Comparison of ENCODE assay signal across 11 cellular contexts in the genomic region with DNA sequence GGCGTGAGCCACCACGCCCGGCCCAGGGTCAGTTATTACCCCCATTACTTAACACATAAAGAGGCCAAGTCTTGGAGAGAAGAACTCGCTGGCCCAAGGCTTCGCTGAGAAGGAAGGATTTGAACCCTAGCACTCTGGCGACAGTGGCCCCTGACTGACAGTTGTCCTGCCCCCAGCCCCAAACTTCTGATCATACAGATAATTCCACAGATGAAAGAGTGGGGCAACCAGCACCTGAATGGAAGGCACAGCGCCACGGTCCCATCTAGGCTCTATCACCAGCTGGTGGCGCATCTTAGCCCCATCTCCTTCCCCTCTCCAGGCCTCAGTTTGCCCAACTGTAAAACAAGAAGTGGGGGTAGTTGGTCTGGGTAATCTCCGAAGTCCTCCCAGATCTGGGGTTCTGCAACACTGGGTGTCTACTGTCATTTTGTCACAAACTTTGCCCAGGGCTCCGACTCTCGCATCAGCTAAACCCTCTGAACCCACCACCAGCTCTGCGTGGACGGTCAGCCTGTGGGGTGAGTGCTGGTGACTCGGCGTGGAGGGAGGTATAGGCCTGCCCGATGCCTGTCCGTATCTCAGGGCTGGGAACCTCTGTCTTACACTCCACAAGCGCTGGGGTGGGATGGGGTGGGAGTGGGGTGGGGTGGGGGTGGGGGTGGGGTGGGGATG.
A peak's percentile ranks its signal among the peaks of the same experiment; 100 is the strongest.
DNase-seq lines count a peak whose midpoint lies in the region; ATAC-seq, FAIRE-seq and TF ChIP-seq lines count a peak whose summit lies in the region.
"Had no signal": no experiment of that assay in that cellular context is flagged by ENCODE, and none has a peak within 500 bp of the region (broad histone marks: within the 10 kb centered on the region; RNA-seq: fewer than 3 reads in every experiment).

No MANE protein-coding gene starts in this region.

- POLR2A ChIA-PET in CD4-positive, alpha-beta T cell (lab: Charles Lee) = no interaction called here

- H3K36me3 ChIP-seq in ascending aorta = no peaks in the 10 kb centered on the region
- H3K36me3 ChIP-seq in kidney (ENCODE audit: control insufficient read depth in 1 of 2, insufficient read depth in 2 of 2, low read length in 2 of 2) = no peaks in the 10 kb centered on the region

- ATAC-seq in CD4-positive, alpha-beta T cell (ENCODE audit: poor library complexity) = no peak
- no peak for ATAC-seq in omental fat pad (ENCODE audit: low FRiP score)
- no peak for ATAC-seq in GM18870 (IDR thresholded peaks at IDR 0.05; ENCODE audit: unreplicated experiment)
- ATAC-seq: body of pancreas had no signal

- CTCF ChIA-PET in CD4-positive, alpha-beta T cell (lab: Charles Lee) = interaction anchor here (1.5 kb wide), 1 partner anchor 269 kb away, joined by 4 read pairs; no protein-coding TSS in a partner anchor

- FAIRE-seq in kidney (lab: Jason Lieb, UNC) = no peak
- FAIRE-seq: TTC549 had no signal

- peaks cover 12 to 28% of the 10 kb centered on the region in 2 donors for H3K4me1 ChIP-seq in ascending aorta
- peaks cover 41 to 48% of the 10 kb centered on the region in 2 donors for H3K4me1 ChIP-seq in kidney (ENCODE audit: control insufficient read depth in 1 of 2, insufficient read depth in 1 of 2, low read depth in 1 of 2, low read length in 2 of 2)

- no peaks in the 10 kb centered on the region for H3K27me3 ChIP-seq in CD4-positive, alpha-beta T cell (ENCODE audit: control insufficient read depth, insufficient read depth, low read length)
- no peaks in the 10 kb centered on the region for H3K27me3 ChIP-seq in ascending aorta
- H3K27me3 ChIP-seq: body of pancreas had no signal

- peak overlapping the region; percentile 25 for H3K4me3 Mint-ChIP-seq in CD4-positive, alpha-beta T cell

- peaks cover 40% of the 10 kb centered on the region for H3K4me1 Mint-ChIP-seq in CD4-positive, alpha-beta T cell (ENCODE audit: low read depth)

- no peaks in the 10 kb centered on the region for H3K9me3 ChIP-seq in CD4-positive, alpha-beta T cell (ENCODE audit: control insufficient read depth, low read length)
- H3K9me3 ChIP-seq in ascending aorta (no peaks in the 10 kb centered on the region), kidney (ENCODE audit: control insufficient read depth in 1 of 2, low read length in 2 of 2) (no peaks in the 10 kb centered on the region)
- H3K9me3 ChIP-seq: body of pancreas had no signal

- H3K4me3 ChIP-seq in ascending aorta = no peak overlapping the region
- no peak overlapping the region for H3K4me3 ChIP-seq in kidney (ENCODE audit: low read length in 2 of 2)
- H3K4me3 ChIP-seq in skin epidermis = no peak overlapping the region
- H3K4me3 ChIP-seq: body of pancreas had no signal

- peaks cover 5% of the 10 kb centered on the region for H3K9me3 Mint-ChIP-seq in CD4-positive, alpha-beta T cell

- no peak overlapping the region for H3K27ac ChIP-seq in CD4-positive, alpha-beta T cell (ENCODE audit: low read depth, low read length)
- H3K27ac ChIP-seq in ascending aorta (peak overlapping the region; percentile 99 to 100), kidney (ENCODE audit: low read depth in 2 of 2, low read length in 2 of 2) (peak overlapping the region; percentile 49 to 55), skin epidermis (peak overlapping the region in 16 of 21 experiments; percentile 93 to 100 (median 99))

- peak overlapping the region in 1 of 2 donors; percentile 48 for H3K9ac ChIP-seq in kidney (ENCODE audit: low read length in 2 of 2)

- peaks cover 9% of the 10 kb centered on the region for H3K36me3 Mint-ChIP-seq in CD4-positive, alpha-beta T cell (ENCODE audit: low read depth)

- TF ChIP-seq CTCF in CD4-positive, alpha-beta T cell (IDR thresholded peaks at IDR 0.05) = no peak
- TF ChIP-seq CTCF in ascending aorta (IDR thresholded peaks at IDR 0.05) = no peak
- TF ChIP-seq CTCF in kidney (IDR thresholded peaks at IDR 0.05; ENCODE audit: borderline replicate concordance, extremely low read depth, insufficient read depth) = no peak
- no peak for TF ChIP-seq CTCF in omental fat pad (IDR thresholded peaks at IDR 0.05)

- DNase-seq in CD4-positive, alpha-beta T cell = no peak
- DNase-seq in ascending aorta (ENCODE audit: low spot score in 2 of 2) (no peak), kidney (peak; percentile 75), NCI-H1105 treated with DMSO at 0.1 percent for 48 hours (lab: John Stamatoyannopoulos, UW) (no peak), omental fat pad (ENCODE audit: low spot score) (no peak)
- DNase-seq in activated CD8-positive, alpha-beta memory T cell treated with anti-CD3 and anti-CD28 coated beads, Interleukin-2, amount 50 U/mL, for 48 hours = no peak
- DNase-seq: body of pancreas, MV-4-11 had no signal

- peak overlapping the region; percentile 99 for H3K27ac Mint-ChIP-seq in CD4-positive, alpha-beta T cell

- intact Hi-C loops in CD4-positive, alpha-beta T cell (cut with DNase I, micrococcal nuclease) = loop anchor here (2.0 to 5.0 kb wide), 4 partner anchors 46 to 237 kb away; no protein-coding TSS in a partner anchor
- intact Hi-C loops in ascending aorta (cut with DNase I) = loop anchor here (2.0 kb wide), 5 partner anchors 27 to 273 kb away; no protein-coding TSS in a partner anchor
- intact Hi-C loops in kidney (cut with DNase I) = no loop called here

- no peaks in the 10 kb centered on the region for H3K27me3 Mint-ChIP-seq in CD4-positive, alpha-beta T cell
